1 cellular context compared by ENCODE assay signal in the genomic region with DNA sequence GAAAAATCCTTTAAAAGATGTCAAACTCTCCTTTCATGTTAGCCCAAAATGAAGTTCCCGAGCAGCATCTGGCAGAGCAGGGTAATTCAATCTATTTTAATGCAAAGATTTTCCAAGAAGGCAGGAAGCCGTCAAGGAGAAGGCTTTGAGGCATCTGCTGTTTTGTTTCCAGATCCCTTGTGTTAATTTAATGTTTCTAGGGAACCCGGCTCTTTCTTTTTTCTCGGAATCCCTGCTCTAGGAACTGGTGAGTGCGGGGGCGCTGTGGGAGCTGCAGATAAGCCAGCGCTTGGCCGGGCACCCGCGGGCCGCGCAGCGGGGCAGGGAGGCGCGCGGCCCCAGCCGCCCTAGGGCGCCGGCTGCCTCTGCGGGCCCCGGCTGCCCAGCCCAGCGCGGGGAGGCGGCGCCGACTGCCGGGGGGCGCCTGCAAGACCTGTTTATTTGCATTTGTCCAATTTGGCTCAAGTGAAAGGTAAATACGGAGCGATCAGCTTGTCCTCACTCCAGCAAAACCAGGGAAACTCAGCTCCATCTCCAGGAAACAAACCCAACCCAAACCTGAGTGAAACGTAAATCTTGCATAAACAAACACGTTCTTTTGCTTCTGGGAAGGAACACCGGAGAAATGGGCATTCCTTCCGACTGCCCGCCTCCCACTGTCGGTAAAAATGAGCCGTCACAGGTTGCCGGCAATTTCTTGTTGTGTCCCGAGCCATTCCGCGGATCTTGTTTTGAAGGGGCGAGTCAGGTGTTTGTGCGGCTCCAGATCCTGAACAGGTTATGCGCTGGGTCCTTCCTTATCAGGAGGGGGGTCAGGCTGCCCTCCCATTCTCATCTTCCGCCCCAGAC.
TF ChIP-seq lines count a peak whose summit lies in the region.

No MANE protein-coding gene starts in this region.

TF ChIP-seq in K562, 482 proteins besides CTCF, POLR2A, EP300 and RAD21 (continued from another document and continues in another):
- TF ChIP-seq ZNF165 (CRISPR knock-in tag; IDR thresholded peaks at IDR 0.05; ENCODE audit: borderline replicate concordance), result no peak
- TF ChIP-seq FOXK1 (CRISPR knock-in tag; IDR thresholded peaks at IDR 0.05; ENCODE audit: borderline replicate concordance), result no peak
- TF ChIP-seq BACH1 (tag; IDR thresholded peaks at IDR 0.05), result 0 out of 2 replicates have a peak, but pooled peaks have one; percentile 32
- no peak for TF ChIP-seq KHSRP (IDR thresholded peaks at IDR 0.05)
- TF ChIP-seq ZNF324 (CRISPR knock-in tag; IDR thresholded peaks at IDR 0.05), result no peak
- no peak for TF ChIP-seq PRMT5 (CRISPR knock-in tag; IDR thresholded peaks at IDR 0.05)
- TF ChIP-seq POLR3A (IDR thresholded peaks at IDR 0.05; ENCODE audit: borderline replicate concordance, extremely low read depth, insufficient read depth, insufficient read length), result no peak
- no peak for TF ChIP-seq HNRNPUL1 (IDR thresholded peaks at IDR 0.05; ENCODE audit: low read length)
- no peak for TF ChIP-seq SNRNP70 (optimal IDR thresholded peaks at IDR 0.05; ENCODE audit: low read depth, low read length)
- TF ChIP-seq POLR2B (IDR thresholded peaks at IDR 0.05; ENCODE audit: low read depth, partially characterized antibody), result peak; percentile 44
- no peak for TF ChIP-seq ZNF232 (CRISPR knock-in tag; IDR thresholded peaks at IDR 0.05)
- TF ChIP-seq MCM7 (IDR thresholded peaks at IDR 0.05), result no peak
- peak; percentile 98 for TF ChIP-seq CXXC5 (CRISPR knock-in tag; IDR thresholded peaks at IDR 0.05)
- TF ChIP-seq FOXM1 (IDR thresholded peaks at IDR 0.05; ENCODE audit: low read depth), result 0 out of 2 replicates have a peak, but pooled peaks have one; percentile 21
- no peak for TF ChIP-seq FOXM1 (CRISPR knock-in tag; IDR thresholded peaks at IDR 0.05; ENCODE audit: low read depth)
- no peak for TF ChIP-seq ZNF407 (IDR thresholded peaks at IDR 0.05; ENCODE audit: low read depth)
- peak; percentile 27; the same call in 1 of the 2 replicates for TF ChIP-seq RNF2 (IDR thresholded peaks at IDR 0.05)
- TF ChIP-seq, protein P1, sequence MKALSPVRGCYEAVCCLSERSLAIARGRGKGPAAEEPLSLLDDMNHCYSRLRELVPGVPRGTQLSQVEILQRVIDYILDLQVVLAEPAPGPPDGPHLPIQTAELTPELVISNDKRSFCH (CRISPR knock-in tag; IDR thresholded peaks at IDR 0.05), result no peak
- TF ChIP-seq, protein P1 (tag; IDR thresholded peaks at IDR 0.05), result peak; percentile 30
- no peak for TF ChIP-seq ZNF282 (CRISPR knock-in tag; IDR thresholded peaks at IDR 0.05)
- TF ChIP-seq ZNF830 (CRISPR knock-in tag; IDR thresholded peaks at IDR 0.05), result no peak
- TF ChIP-seq CGGBP1 (CRISPR knock-in tag; IDR thresholded peaks at IDR 0.05), result no peak
- no peak for TF ChIP-seq PHF20 (IDR thresholded peaks at IDR 0.05; ENCODE audit: partially characterized antibody)
- TF ChIP-seq TAF15 (IDR thresholded peaks at IDR 0.05; ENCODE audit: low read depth, low read length), result no peak
- TF ChIP-seq ZNF174 (CRISPR knock-in tag; IDR thresholded peaks at IDR 0.05), result no peak
- TF ChIP-seq ZNF507 (tag; conservative IDR thresholded peaks at IDR 0.05), result no peak
- no peak for TF ChIP-seq STAG1 (CRISPR knock-in tag; IDR thresholded peaks at IDR 0.05; ENCODE audit: borderline replicate concordance)
- TF ChIP-seq HNRNPL (IDR thresholded peaks at IDR 0.05; ENCODE audit: low read depth, low read length), result peak; percentile 77; the same call in 1 of the 2 replicates
- TF ChIP-seq KLF6 (CRISPR knock-in tag; IDR thresholded peaks at IDR 0.05; ENCODE audit: borderline replicate concordance), result no peak
- no peak for TF ChIP-seq C11orf30 (IDR thresholded peaks at IDR 0.05; ENCODE audit: low read depth)
- no peak for TF ChIP-seq ZNF778 (CRISPR knock-in tag; IDR thresholded peaks at IDR 0.05)
- TF ChIP-seq, protein P2, sequence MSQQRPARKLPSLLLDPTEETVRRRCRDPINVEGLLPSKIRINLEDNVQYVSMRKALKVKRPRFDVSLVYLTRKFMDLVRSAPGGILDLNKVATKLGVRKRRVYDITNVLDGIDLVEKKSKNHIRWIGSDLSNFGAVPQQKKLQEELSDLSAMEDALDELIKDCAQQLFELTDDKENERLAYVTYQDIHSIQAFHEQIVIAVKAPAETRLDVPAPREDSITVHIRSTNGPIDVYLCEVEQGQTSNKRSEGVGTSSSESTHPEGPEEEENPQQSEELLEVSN (IDR thresholded peaks at IDR 0.05; ENCODE audit: borderline replicate concordance in 1 of 2, extremely low read depth in 1 of 2, insufficient read depth in 1 of 2, insufficient read length in 1 of 2, low read depth in 1 of 2, low read length in 1 of 2, poor library complexity in 1 of 2, severe bottlenecking in 1 of 2), result peak in 1 of 2 experiments; percentile 41
- TF ChIP-seq HNRNPK (IDR thresholded peaks at IDR 0.05; ENCODE audit: low read depth, low read length, poor library complexity, severe bottlenecking), result no peak
- peak; percentile 49; the same call in 1 of the 2 replicates for TF ChIP-seq PHF8 (IDR thresholded peaks at IDR 0.05; ENCODE audit: borderline replicate concordance, low read length)
- TF ChIP-seq KAT7 (CRISPR knock-in tag; IDR thresholded peaks at IDR 0.05; ENCODE audit: borderline replicate concordance), result peak; percentile 61; the same call in 1 of the 2 replicates
- TF ChIP-seq ZNF764 (CRISPR knock-in tag; IDR thresholded peaks at IDR 0.05; ENCODE audit: low read depth), result no peak
- TF ChIP-seq ZNF780A (CRISPR knock-in tag; IDR thresholded peaks at IDR 0.05), result no peak
- TF ChIP-seq, protein P3, sequence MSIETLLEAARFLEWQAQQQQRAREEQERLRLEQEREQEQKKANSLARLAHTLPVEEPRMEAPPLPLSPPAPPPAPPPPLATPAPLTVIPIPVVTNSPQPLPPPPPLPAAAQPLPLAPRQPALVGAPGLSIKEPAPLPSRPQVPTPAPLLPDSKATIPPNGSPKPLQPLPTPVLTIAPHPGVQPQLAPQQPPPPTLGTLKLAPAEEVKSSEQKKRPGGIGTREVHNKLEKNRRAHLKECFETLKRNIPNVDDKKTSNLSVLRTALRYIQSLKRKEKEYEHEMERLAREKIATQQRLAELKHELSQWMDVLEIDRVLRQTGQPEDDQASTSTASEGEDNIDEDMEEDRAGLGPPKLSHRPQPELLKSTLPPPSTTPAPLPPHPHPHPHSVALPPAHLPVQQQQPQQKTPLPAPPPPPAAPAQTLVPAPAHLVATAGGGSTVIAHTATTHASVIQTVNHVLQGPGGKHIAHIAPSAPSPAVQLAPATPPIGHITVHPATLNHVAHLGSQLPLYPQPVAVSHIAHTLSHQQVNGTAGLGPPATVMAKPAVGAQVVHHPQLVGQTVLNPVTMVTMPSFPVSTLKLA (conservative IDR thresholded peaks at IDR 0.05), result peak in 1 of 2 experiments; percentile 60; a peak in 2 of 4 replicates
- TF ChIP-seq SIN3B (IDR thresholded peaks at IDR 0.05; ENCODE audit: low read depth), result 0 out of 2 replicates have a peak, but pooled peaks have one; percentile 39
- no peak for TF ChIP-seq ZNF655 (CRISPR knock-in tag; IDR thresholded peaks at IDR 0.05)
- no peak for TF ChIP-seq ZNF277 (CRISPR knock-in tag; IDR thresholded peaks at IDR 0.05; ENCODE audit: borderline replicate concordance)
- no peak for TF ChIP-seq POLR2AphosphoS2 (IDR thresholded peaks at IDR 0.05; ENCODE audit: low read length)
- no peak for TF ChIP-seq ARHGAP35 (IDR thresholded peaks at IDR 0.05; ENCODE audit: partially characterized antibody)
- TF ChIP-seq ZNF23 (CRISPR knock-in tag; IDR thresholded peaks at IDR 0.05), result no peak
- TF ChIP-seq GABPB2 (CRISPR knock-in tag; conservative IDR thresholded peaks at IDR 0.05), result no peak
- peak in 1 of 2 experiments; percentile 71; a peak in 1 of 4 replicates for TF ChIP-seq ARNT (IDR thresholded peaks at IDR 0.05)
- no peak for TF ChIP-seq FOXO4 (CRISPR knock-in tag; IDR thresholded peaks at IDR 0.05)
